ENCODE assay signal across 1 cellular context in genomic region chr12:47817272-47818006, GRCh38.
TF ChIP-seq lines count a peak whose summit lies in the region.

No MANE protein-coding gene starts in this region.

TF ChIP-seq in H1, 55 proteins besides CTCF, POLR2A, EP300 and RAD21:
- TF ChIP-seq BRCA1 (IDR thresholded peaks at IDR 0.05; ENCODE audit: low read depth, low read length) (no peak), PHF8 (conservative IDR thresholded peaks at IDR 0.05; ENCODE audit: low read depth, low read length) (no peak), SP2 (IDR thresholded peaks at IDR 0.05; ENCODE audit: low read length) (no peak), SRF (IDR thresholded peaks at IDR 0.05; ENCODE audit: low read depth, low read length) (no peak), SIN3A (conservative IDR thresholded peaks at IDR 0.05 in 1 of 2, IDR thresholded peaks at IDR 0.05 in 1 of 2; ENCODE audit: low read depth in 1 of 2, low read length in 2 of 2) (no peak), BACH1 (IDR thresholded peaks at IDR 0.05; ENCODE audit: low read length) (no peak), TAF1 (IDR thresholded peaks at IDR 0.05; ENCODE audit: low read depth, low read length) (no peak), POU5F1 (IDR thresholded peaks at IDR 0.05; ENCODE audit: low read depth, low read length) (no peak), EGR1 (IDR thresholded peaks at IDR 0.05; ENCODE audit: borderline replicate concordance, low read depth, low read length) (no peak)
